ENCODE assay signal across 20 cellular contexts in genomic region chr18:36419188-36419912, GRCh38.
A peak's percentile ranks its signal among the peaks of the same experiment; 100 is the strongest.
DNase-seq lines count a peak whose midpoint lies in the region; ATAC-seq, FAIRE-seq and TF ChIP-seq lines count a peak whose summit lies in the region.
"Had no signal": no experiment of that assay in that cellular context is flagged by ENCODE, and none has a peak within 500 bp of the region (broad histone marks: within the 10 kb centered on the region; RNA-seq: fewer than 3 reads in every experiment).

No MANE protein-coding gene starts in this region.

- H3K9me3 ChIP-seq in keratinocyte (ENCODE audit: control insufficient read depth, low read depth, low read length) (no peaks in the 10 kb centered on the region), thoracic aorta (no peaks in the 10 kb centered on the region)
- H3K9me3 ChIP-seq: BLaER1 treated with 17β-estradiol and CSF1 and Interleukin-3, amounts not matched to agents 10 nM and 100 nM; body of pancreas; neutrophil had no signal

- H3K79me2 ChIP-seq in keratinocyte (ENCODE audit: control insufficient read depth, insufficient read depth, low read length): no peaks in the 10 kb centered on the region

- peak overlapping the region; percentile 3 for H3K4me2 ChIP-seq in keratinocyte (ENCODE audit: control insufficient read depth, extremely low read depth, insufficient read depth, low read depth, low read length)
- H3K4me2 ChIP-seq: KMS-11 had no signal

- no peaks in the 10 kb centered on the region for H3K27me3 ChIP-seq in keratinocyte (ENCODE audit: control insufficient read depth, extremely low read depth, insufficient read depth, low read length)
- H3K27me3 ChIP-seq in thoracic aorta (replicated peaks; ENCODE audit: insufficient read depth): no peaks in the 10 kb centered on the region
- H3K27me3 ChIP-seq in dorsolateral prefrontal cortex: no peaks in the 10 kb centered on the region
- H3K27me3 ChIP-seq: BLaER1 treated with 17β-estradiol and CSF1 and Interleukin-3, amounts not matched to agents 10 nM and 100 nM; body of pancreas; neutrophil had no signal

- DNase-seq in HFF-Myc (ENCODE audit: extremely low read depth, low read depth) (peak; percentile 39), coronary artery (ENCODE audit: low spot score) (no peak), keratinocyte (ENCODE audit: low read depth, low spot score) (no peak), thoracic aorta (ENCODE audit: low spot score) (no peak), dorsolateral prefrontal cortex (no peak), NCI-H524 (lab: John Stamatoyannopoulos, UW) (no peak)
- DNase-seq: activated CD4-positive, alpha-beta memory T cell treated with anti-CD3 and anti-CD28 coated beads, Interleukin-2, amount 10 ng/mL, durations not matched to agents 7 days and 5 days; activated T-cell treated with anti-CD3 and anti-CD28 coated beads, Interleukin-2, amount 50 U/mL, for 24 hours; body of pancreas; head of caudate nucleus; NCI-H2171; retina had no signal

- H3K36me3 ChIP-seq in keratinocyte (ENCODE audit: control insufficient read depth in 2 of 2, extremely low read depth in 1 of 2, insufficient read depth in 2 of 2, low read length in 2 of 2) (no peaks in the 10 kb centered on the region), thoracic aorta (no peaks in the 10 kb centered on the region)
- H3K36me3 ChIP-seq: BLaER1 treated with 17β-estradiol and CSF1 and Interleukin-3, amounts not matched to agents 10 nM and 100 nM; neutrophil had no signal

- H3K9me1 ChIP-seq in keratinocyte (ENCODE audit: control insufficient read depth, extremely low read depth, insufficient read depth, low read length): no peaks in the 10 kb centered on the region

- peak; percentile 53 for FAIRE-seq in keratinocyte (lab: Jason Lieb, UNC)
- FAIRE-seq: islet of Langerhans had no signal

- intact Hi-C loops in dorsolateral prefrontal cortex (cut with DNase I): no loop called here

- H3K4me1 ChIP-seq in keratinocyte (ENCODE audit: control insufficient read depth, extremely low read depth, insufficient read depth, low read length) (peaks cover 14% of the 10 kb centered on the region), thoracic aorta (ENCODE audit: control insufficient read depth in 1 of 2, low read depth in 2 of 2) (peaks cover 41 to 55% of the 10 kb centered on the region in 2 donors)
- H3K4me1 ChIP-seq: body of pancreas had no signal

- dilution Hi-C loops in keratinocyte (cut with MboI; ENCODE audit: extremely low pct_ligation_motif_present, low sequenced_read_pairs): no loop called here

- H3K27ac ChIP-seq in coronary artery (peak overlapping the region; percentile 56 to 69), keratinocyte (ENCODE audit: control insufficient read depth, insufficient read depth, low read length) (no peak overlapping the region), thoracic aorta (peak overlapping the region; percentile 52 to 79), dorsolateral prefrontal cortex (no peak overlapping the region)
- H3K27ac ChIP-seq: BLaER1 treated with 17β-estradiol and CSF1 and Interleukin-3, amounts not matched to agents 10 nM and 100 nM; body of pancreas; HL-60; KMS-11; neutrophil; RWPE1; VCaP had no signal

- no peak overlapping the region for H3K4me3 ChIP-seq in HFF-Myc (replicated peaks; ENCODE audit: low read depth, low read length)
- H3K4me3 ChIP-seq in coronary artery: no peak overlapping the region
- no peak overlapping the region for H3K4me3 ChIP-seq in keratinocyte (ENCODE audit: control insufficient read depth in 2 of 3, extremely low read depth in 1 of 3, insufficient read depth in 2 of 3, low read depth in 1 of 3, low read length in 3 of 3)
- H3K4me3 ChIP-seq in thoracic aorta: no peak overlapping the region
- H3K4me3 ChIP-seq in dorsolateral prefrontal cortex: no peak overlapping the region
- H3K4me3 ChIP-seq: BLaER1 treated with 17β-estradiol and CSF1 and Interleukin-3, amounts not matched to agents 10 nM and 100 nM; body of pancreas had no signal

- TF ChIP-seq CTCF in HFF-Myc (IDR thresholded peaks at IDR 0.05; ENCODE audit: low read depth, low read length, missing control alignments): no peak
- no peak for TF ChIP-seq CTCF in coronary artery (IDR thresholded peaks at IDR 0.05)
- no peak for TF ChIP-seq CTCF in keratinocyte (optimal IDR thresholded peaks at IDR 0.05 in 1 of 3, IDR thresholded peaks at IDR 0.05 in 1 of 3, conservative IDR thresholded peaks at IDR 0.05 in 1 of 3; ENCODE audit: extremely low read depth in 1 of 3, insufficient read depth in 2 of 3, low read length in 3 of 3)
- TF ChIP-seq CTCF in thoracic aorta (IDR thresholded peaks at IDR 0.05): no peak
- no peak for TF ChIP-seq CTCF in dorsolateral prefrontal cortex (IDR thresholded peaks at IDR 0.05 in 54 of 56, conservative IDR thresholded peaks at IDR 0.05 in 2 of 56; ENCODE audit: low read depth in 1 of 56, partially characterized antibody in 56 of 56)

- no peak for ATAC-seq in thoracic aorta (ENCODE audit: insufficient number of reproducible peaks, low FRiP score, low read depth)
- no peak for ATAC-seq in GM21619 (IDR thresholded peaks at IDR 0.05; ENCODE audit: unreplicated experiment)
- ATAC-seq: body of pancreas had no signal

- no peaks in the 10 kb centered on the region for H4K20me1 ChIP-seq in keratinocyte (ENCODE audit: control insufficient read depth, extremely low read depth, insufficient read depth, low read length)
- H4K20me1 ChIP-seq: BLaER1 treated with 17β-estradiol and CSF1 and Interleukin-3, amounts not matched to agents 10 nM and 100 nM had no signal

- H3K9ac ChIP-seq in keratinocyte (ENCODE audit: control insufficient read depth, extremely low read depth, insufficient read depth, low read length): no peak overlapping the region
- H3K9ac ChIP-seq: BLaER1 treated with 17β-estradiol and CSF1 and Interleukin-3, amounts not matched to agents 10 nM and 100 nM; KMS-11 had no signal

- no peak overlapping the region for H2AFZ ChIP-seq in keratinocyte (ENCODE audit: control insufficient read depth, low read length)

Comparison
In these comparisons a context has a peak if more than half of its experiments do, and no peak if none do; other contexts are left out.
1. H3K27ac ChIP-seq: peak in coronary artery (2 of 2) and thoracic aorta (2 of 2); none in keratinocyte (single experiment) and dorsolateral prefrontal cortex (0 of 59).